Comparison of ENCODE assay signal across 1 cellular context in the genomic region with DNA sequence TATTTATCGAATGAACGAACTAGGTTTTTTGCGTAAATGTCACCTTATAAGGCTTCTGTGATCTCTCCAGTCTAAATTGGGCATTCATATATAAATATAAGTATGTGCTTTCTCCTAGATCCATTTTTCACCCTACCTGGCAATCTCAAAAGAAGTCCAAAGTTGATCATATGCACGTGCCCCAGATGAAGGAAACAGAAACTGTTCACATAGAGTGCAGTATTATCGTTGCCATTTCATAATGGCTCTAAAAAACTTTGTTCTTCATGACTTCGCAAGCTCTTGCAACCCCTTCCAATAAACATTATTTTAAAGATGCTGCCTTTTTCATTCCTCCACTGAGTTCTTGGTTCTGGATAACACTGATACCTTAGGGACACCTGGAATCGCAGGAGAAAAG.
TF ChIP-seq lines count a peak whose summit lies in the region.

No MANE protein-coding gene starts in this region.

TF ChIP-seq in endothelial cell of umbilical vein, 7 proteins besides CTCF, POLR2A, EP300 and RAD21 (continued from another document):
- no peak for TF ChIP-seq EZH2 (IDR thresholded peaks at IDR 0.05; ENCODE audit: borderline replicate concordance, low read depth, low read length, severe bottlenecking)
- TF ChIP-seq FOS (IDR thresholded peaks at IDR 0.05; ENCODE audit: borderline replicate concordance, insufficient read depth, low read length), result no peak
